1 cellular context compared by ENCODE assay signal in the genomic region with DNA sequence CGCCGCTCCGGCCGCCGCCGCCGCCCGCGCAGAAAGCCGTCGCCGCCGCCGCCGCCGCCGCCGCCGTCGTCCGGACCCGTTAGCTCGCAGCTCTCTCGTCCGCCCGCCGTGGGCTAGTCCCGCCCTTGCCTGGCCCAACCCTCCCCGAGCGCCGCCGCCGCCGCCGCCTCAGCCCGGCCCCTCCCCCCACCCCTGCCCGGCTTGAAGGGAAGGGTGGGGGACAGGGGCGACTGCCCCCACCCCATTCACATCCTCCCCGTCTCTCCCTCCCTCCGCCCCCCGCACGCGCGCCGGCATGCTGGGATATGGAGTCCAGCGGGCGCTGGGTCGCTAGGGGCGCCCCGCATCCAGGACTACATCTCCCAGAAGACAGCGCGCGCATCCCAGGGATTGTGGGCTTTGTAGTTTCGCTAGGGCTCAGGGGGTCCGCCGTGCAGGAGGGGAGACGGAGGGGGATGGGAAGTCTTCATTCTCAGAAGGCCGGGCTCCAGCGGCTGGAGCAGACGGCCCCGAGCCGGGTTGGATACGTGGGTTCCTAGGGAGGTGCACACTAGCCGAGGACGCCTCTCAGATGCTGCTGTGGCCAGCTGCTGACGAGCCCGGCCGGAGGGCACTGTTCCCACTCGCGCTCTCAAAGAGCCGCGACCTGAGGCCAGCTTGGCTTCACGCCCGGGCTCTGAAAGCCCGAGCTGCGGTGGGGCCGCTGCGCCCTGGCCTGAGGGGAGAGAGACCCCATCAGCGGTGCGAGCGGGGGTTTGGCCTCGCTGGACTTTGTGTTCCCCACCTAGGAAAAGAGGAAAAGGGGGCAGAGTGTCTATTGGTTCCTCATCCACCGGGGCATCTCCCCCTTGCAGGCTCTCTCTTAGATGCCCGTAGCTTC.
TF ChIP-seq lines count a peak whose summit lies in the region.

TSS of gene ST3GAL2 (minus strand) at position 118 of the 880 bp plus-strand sequence. CDS start 40,570 bp downstream, outside the sequence.

TF ChIP-seq in HepG2, 621 proteins besides CTCF, POLR2A, EP300 and RAD21 (continued from another document and continues in another):
- no peak for TF ChIP-seq ZNF674 (CRISPR knock-in tag; IDR thresholded peaks at IDR 0.05; ENCODE audit: low read depth)
- no peak for TF ChIP-seq TAF15 (IDR thresholded peaks at IDR 0.05; ENCODE audit: low read depth, low read length, poor library complexity, severe bottlenecking)
- TF ChIP-seq, protein P1, sequence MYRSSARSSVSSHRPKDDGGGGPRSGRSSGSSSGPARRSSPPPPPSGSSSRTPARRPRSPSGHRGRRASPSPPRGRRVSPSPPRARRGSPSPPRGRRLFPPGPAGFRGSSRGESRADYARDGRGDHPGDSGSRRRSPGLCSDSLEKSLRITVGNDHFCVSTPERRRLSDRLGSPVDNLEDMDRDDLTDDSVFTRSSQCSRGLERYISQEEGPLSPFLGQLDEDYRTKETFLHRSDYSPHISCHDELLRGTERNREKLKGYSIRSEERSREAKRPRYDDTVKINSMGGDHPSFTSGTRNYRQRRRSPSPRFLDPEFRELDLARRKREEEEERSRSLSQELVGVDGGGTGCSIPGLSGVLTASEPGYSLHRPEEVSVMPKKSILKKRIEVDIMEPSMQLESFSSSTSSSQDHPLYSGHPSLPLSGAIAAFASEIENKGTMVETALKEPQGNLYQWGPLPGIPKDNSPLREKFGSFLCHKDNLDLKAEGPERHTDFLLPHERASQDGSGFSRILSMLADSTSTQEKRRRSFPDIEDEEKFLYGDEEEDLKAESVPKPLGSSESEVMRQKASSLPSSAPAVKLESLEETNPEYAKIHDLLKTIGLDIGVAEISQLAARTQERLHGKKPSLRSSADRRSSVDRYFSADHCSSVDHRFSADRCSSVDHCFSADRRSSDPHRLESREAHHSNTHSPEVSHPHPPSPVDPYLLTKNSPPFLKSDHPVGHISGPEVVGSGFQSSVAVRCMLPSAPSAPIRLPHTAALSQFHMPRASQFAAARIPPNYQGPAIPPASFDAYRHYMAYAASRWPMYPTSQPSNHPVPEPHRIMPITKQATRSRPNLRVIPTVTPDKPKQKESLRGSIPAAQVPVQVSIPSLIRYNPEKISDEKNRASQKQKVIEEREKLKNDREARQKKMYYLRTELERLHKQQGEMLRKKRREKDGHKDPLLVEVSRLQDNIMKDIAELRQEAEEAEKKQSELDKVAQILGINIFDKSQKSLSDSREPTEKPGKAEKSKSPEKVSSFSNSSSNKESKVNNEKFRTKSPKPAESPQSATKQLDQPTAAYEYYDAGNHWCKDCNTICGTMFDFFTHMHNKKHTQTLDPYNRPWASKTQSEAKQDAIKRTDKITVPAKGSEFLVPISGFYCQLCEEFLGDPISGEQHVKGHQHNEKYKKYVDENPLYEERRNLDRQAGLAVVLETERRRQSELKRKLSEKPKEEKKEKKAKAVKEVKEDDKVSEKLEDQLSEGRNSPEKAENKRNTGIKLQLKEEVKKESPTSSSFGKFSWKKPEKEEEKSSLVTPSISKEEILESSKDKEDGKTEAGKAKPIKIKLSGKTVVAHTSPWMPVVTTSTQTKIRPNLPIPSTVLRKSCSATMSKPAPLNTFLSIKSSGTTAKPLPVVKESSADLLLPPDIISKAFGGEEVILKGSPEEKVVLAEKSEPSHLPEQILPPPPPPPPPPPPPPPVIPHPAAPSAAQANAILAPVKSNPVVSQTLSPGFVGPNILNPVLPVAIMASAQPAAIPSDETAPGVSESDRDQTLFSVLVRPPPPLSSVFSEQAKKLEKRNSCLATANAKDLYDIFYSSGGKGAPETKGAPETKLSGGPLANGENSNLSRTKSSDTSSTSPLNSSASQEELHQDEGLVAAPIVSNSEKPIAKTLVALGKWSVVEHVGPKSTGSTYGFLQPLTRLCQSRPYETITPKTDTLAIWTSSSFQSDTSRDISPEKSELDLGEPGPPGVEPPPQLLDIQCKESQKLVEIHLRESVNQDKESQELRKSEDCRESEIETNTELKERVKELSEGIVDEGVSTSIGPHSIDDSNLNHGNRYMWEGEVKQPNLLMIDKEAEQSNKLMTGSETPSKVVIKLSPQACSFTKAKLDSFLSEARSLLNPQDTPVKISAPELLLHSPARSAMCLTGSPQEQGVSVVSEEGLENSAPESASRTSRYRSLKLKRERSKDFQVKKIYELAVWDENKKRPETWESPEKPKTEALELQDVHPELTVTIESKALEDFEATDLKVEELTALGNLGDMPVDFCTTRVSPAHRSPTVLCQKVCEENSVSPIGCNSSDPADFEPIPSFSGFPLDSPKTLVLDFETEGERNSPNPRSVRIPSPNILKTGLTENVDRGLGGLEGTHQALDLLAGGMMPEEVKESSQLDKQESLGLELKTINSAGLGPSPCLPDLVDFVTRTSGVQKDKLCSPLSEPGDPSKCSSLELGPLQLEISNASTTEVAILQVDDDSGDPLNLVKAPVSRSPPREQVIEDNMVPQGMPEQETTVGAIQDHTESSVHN (CRISPR knock-in tag; IDR thresholded peaks at IDR 0.05), result peak; percentile 90
- peak; percentile 94 for TF ChIP-seq NCOA1 (CRISPR knock-in tag; IDR thresholded peaks at IDR 0.05)
- TF ChIP-seq DZIP1 (CRISPR knock-in tag; IDR thresholded peaks at IDR 0.05), result no peak
- no peak for TF ChIP-seq TRIM24 (CRISPR knock-in tag; IDR thresholded peaks at IDR 0.05)
- no peak for TF ChIP-seq STAG1 (CRISPR knock-in tag; IDR thresholded peaks at IDR 0.05)
- TF ChIP-seq MAX (IDR thresholded peaks at IDR 0.05), result no peak
- TF ChIP-seq ATF3 (CRISPR knock-in tag; IDR thresholded peaks at IDR 0.05), result no peak; the same call in none of the 2 replicates
- TF ChIP-seq ZBTB4 (CRISPR knock-in tag; IDR thresholded peaks at IDR 0.05; ENCODE audit: borderline replicate concordance), result peak; percentile 80; the same call in 1 of the 2 replicates
- no peak; the same call in 1 of the 2 replicates for TF ChIP-seq RFXANK (CRISPR knock-in tag; IDR thresholded peaks at IDR 0.05)
- peak; percentile 43; the same call in 1 of the 2 replicates for TF ChIP-seq HNF4A (CRISPR knock-in tag; IDR thresholded peaks at IDR 0.05)
- TF ChIP-seq ZNF883 (CRISPR knock-in tag; IDR thresholded peaks at IDR 0.05; ENCODE audit: not compliant biosample characterization), result peak; percentile 48
- no peak; the same call in 1 of the 2 replicates for TF ChIP-seq HOXA3 (CRISPR knock-in tag; IDR thresholded peaks at IDR 0.05)
- peak; percentile 59; the same call in 1 of the 2 replicates for TF ChIP-seq TGIF2 (CRISPR knock-in tag; IDR thresholded peaks at IDR 0.05)
- 0 out of 2 replicates have a peak, but pooled peaks have one; percentile 90 for TF ChIP-seq ZBTB46 (CRISPR knock-in tag; IDR thresholded peaks at IDR 0.05; ENCODE audit: borderline replicate concordance)
- no peak for TF ChIP-seq ZBTB14 (CRISPR knock-in tag; IDR thresholded peaks at IDR 0.05)
- peak; percentile 77 for TF ChIP-seq RFXAP (CRISPR knock-in tag; IDR thresholded peaks at IDR 0.05; ENCODE audit: borderline replicate concordance)
- TF ChIP-seq MBNL3 (CRISPR knock-in tag; conservative IDR thresholded peaks at IDR 0.05), result no peak
- no peak for TF ChIP-seq ZFP36L2 (CRISPR knock-in tag; IDR thresholded peaks at IDR 0.05)
- no peak for TF ChIP-seq ZFAT (CRISPR knock-in tag; conservative IDR thresholded peaks at IDR 0.05)
- TF ChIP-seq, protein P2, sequence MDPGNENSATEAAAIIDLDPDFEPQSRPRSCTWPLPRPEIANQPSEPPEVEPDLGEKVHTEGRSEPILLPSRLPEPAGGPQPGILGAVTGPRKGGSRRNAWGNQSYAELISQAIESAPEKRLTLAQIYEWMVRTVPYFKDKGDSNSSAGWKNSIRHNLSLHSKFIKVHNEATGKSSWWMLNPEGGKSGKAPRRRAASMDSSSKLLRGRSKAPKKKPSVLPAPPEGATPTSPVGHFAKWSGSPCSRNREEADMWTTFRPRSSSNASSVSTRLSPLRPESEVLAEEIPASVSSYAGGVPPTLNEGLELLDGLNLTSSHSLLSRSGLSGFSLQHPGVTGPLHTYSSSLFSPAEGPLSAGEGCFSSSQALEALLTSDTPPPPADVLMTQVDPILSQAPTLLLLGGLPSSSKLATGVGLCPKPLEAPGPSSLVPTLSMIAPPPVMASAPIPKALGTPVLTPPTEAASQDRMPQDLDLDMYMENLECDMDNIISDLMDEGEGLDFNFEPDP (CRISPR knock-in tag; conservative IDR thresholded peaks at IDR 0.05), result peak; percentile 96; the same call in 1 of the 2 replicates
- 0 out of 2 replicates have a peak, but pooled peaks have one; percentile 38 for TF ChIP-seq SIX4 (CRISPR knock-in tag; IDR thresholded peaks at IDR 0.05)
- TF ChIP-seq ZNF670 (CRISPR knock-in tag; IDR thresholded peaks at IDR 0.05; ENCODE audit: borderline replicate concordance), result peak; percentile 74; the same call in 1 of the 2 replicates
- TF ChIP-seq ZNF160 (CRISPR knock-in tag; IDR thresholded peaks at IDR 0.05), result peak; percentile 14; the same call in 1 of the 2 replicates
- no peak for TF ChIP-seq ZFP41 (CRISPR knock-in tag; IDR thresholded peaks at IDR 0.05; ENCODE audit: borderline replicate concordance)
- peak; percentile 93 for TF ChIP-seq BRD4 (CRISPR knock-in tag; IDR thresholded peaks at IDR 0.05)
- no peak for TF ChIP-seq ZNF75D (CRISPR knock-in tag; IDR thresholded peaks at IDR 0.05; ENCODE audit: borderline replicate concordance)
- TF ChIP-seq ZC3H4 (CRISPR knock-in tag; IDR thresholded peaks at IDR 0.05; ENCODE audit: borderline replicate concordance), result no peak; the same call in 1 of the 2 replicates
- TF ChIP-seq ZNF678 (CRISPR knock-in tag; IDR thresholded peaks at IDR 0.05), result peak; percentile 80; the same call in 1 of the 2 replicates
- TF ChIP-seq NR2F6 (IDR thresholded peaks at IDR 0.05), result peak; percentile 55; the same call in 1 of the 2 replicates
- peak; percentile 44; the same call in 1 of the 2 replicates for TF ChIP-seq NR2F6 (CRISPR knock-in tag; IDR thresholded peaks at IDR 0.05)
- no peak for TF ChIP-seq CEBPG (CRISPR knock-in tag; IDR thresholded peaks at IDR 0.05)
